Comparison of ENCODE assay signal across 9 cellular contexts in the genomic region with DNA sequence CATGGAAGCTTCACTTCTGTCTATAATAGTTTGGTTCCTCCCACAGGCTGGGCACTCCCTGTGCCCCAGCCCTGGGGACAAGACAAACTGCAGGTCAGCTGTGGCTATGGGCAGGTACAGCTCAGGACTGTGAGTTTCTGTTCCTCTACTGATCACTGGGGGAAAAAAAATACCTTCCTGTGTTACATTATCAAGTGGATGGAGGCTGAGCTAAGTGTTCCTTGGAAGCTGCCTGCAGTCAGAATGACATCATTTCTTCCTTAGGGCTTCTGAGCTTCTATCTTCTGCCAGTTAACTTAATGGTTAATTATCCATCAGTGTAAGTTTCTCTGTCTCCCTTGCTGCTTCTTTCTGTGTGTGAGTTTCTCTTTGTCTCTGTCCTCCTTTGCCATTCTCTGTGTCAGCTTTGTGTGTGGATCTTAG. TPM values are rescaled to one million over a fixed set of nuclear protein-coding genes. Genes with fewer than 3 reads are reported as not detected.
DNase-seq lines count a peak whose midpoint lies in the region; ATAC-seq and TF ChIP-seq lines count a peak whose summit lies in the region.
"Had no signal": no experiment of that assay in that cellular context is flagged by ENCODE, and none has a peak within 500 bp of the region (broad histone marks: within the 10 kb centered on the region; RNA-seq: fewer than 3 reads in every experiment).

No MANE protein-coding gene starts in this region.

- H3K27me3 Mint-ChIP-seq in naive thymus-derived CD4-positive, alpha-beta T cell: no peaks in the 10 kb centered on the region
- H3K27me3 Mint-ChIP-seq in CD14-positive monocyte (ENCODE audit: low read depth in 3 of 3): peaks cover 0 to 7% (median 1%) of the 10 kb centered on the region in 3 donors

- POLR2A ChIA-PET in naive thymus-derived CD4-positive, alpha-beta T cell (lab: Charles Lee): interaction anchor here (0.6 to 1.7 kb wide), 3 partner anchors 10 to 91 kb away, joined by 4 to 9 read pairs (median 4); a partner anchor contains a TSS

- H3K9me2 ChIP-seq in MM.1S (replicated peaks; ENCODE audit: insufficient read depth, low read length): no peaks in the 10 kb centered on the region

- peaks cover 15 to 58% (median 53%) of the 10 kb centered on the region in 7 donors for H3K4me1 Mint-ChIP-seq in naive thymus-derived CD4-positive, alpha-beta T cell
- H3K4me1 Mint-ChIP-seq in CD14-positive monocyte: peaks cover 48% of the 10 kb centered on the region

- no peaks in the 10 kb centered on the region for H3K9me3 ChIP-seq in MM.1S (replicated peaks; ENCODE audit: insufficient read depth, low read length)
- no peaks in the 10 kb centered on the region for H3K9me3 ChIP-seq in naive thymus-derived CD4-positive, alpha-beta T cell (ENCODE audit: control insufficient read depth in 2 of 3, low read length in 3 of 3)

- peak overlapping the region; percentile 0 to 94 (median 46) for H3K27ac Mint-ChIP-seq in naive thymus-derived CD4-positive, alpha-beta T cell
- peak overlapping the region in 3 of 7 donors; percentile 0 to 46 (median 38) for H3K27ac Mint-ChIP-seq in CD14-positive monocyte

- H3K4me2 ChIP-seq in MM.1S (ENCODE audit: low read depth, low read length): peak overlapping the region; percentile 55

- peak; percentile 85 for ATAC-seq in HG02588 (IDR thresholded peaks at IDR 0.05; ENCODE audit: unreplicated experiment)
- ATAC-seq in naive thymus-derived CD4-positive, alpha-beta T cell: no peak

- peak overlapping the region; percentile 38 for H2AFZ ChIP-seq in MM.1S (ENCODE audit: low read length)

- peaks cover 0 to 3% (median 0%) of the 10 kb centered on the region in 11 donors for H3K9me3 Mint-ChIP-seq in naive thymus-derived CD4-positive, alpha-beta T cell
- H3K9me3 Mint-ChIP-seq in CD14-positive monocyte: peaks cover 0 to 10% (median 0%) of the 10 kb centered on the region in 7 donors

- H3K9ac ChIP-seq in MM.1S (ENCODE audit: low read length): peak overlapping the region; percentile 23; the same call in 1 of the 2 replicates

- H3K4me1 ChIP-seq in MM.1S (ENCODE audit: low read length): peaks cover 49% of the 10 kb centered on the region
- H3K4me1 ChIP-seq in naive thymus-derived CD4-positive, alpha-beta T cell (ENCODE audit: control insufficient read depth in 2 of 2, insufficient read depth in 2 of 2, low read length in 2 of 2): peaks cover 12 to 26% of the 10 kb centered on the region in 2 donors

- intact Hi-C loops in naive thymus-derived CD4-positive, alpha-beta T cell (cut with micrococcal nuclease): no loop called here
- intact Hi-C loops in CD14-positive monocyte (cut with micrococcal nuclease): no loop called here

- no peaks in the 10 kb centered on the region for H3K27me3 ChIP-seq in MM.1S (replicated peaks; ENCODE audit: insufficient read depth, low read length)
- H3K27me3 ChIP-seq in naive thymus-derived CD4-positive, alpha-beta T cell (ENCODE audit: control insufficient read depth in 2 of 2, insufficient read depth in 2 of 2, low read length in 2 of 2): no peaks in the 10 kb centered on the region

- no peaks in the 10 kb centered on the region for H4K20me1 ChIP-seq in MM.1S (ENCODE audit: insufficient read depth, low read length)

- no peak for TF ChIP-seq CTCF in MM.1S (IDR thresholded peaks at IDR 0.05; ENCODE audit: low read length)
- no peak for TF ChIP-seq CTCF in CD14-positive monocyte (IDR thresholded peaks at IDR 0.05)

- H3F3A ChIP-seq in MM.1S (ENCODE audit: insufficient read depth, low read length): peaks cover 28% of the 10 kb centered on the region

- no peaks in the 10 kb centered on the region for H3K36me3 ChIP-seq in MM.1S (replicated peaks; ENCODE audit: insufficient read depth, low read length)
- peaks cover 0 to 14% (median 0%) of the 10 kb centered on the region in 3 experiments for H3K36me3 ChIP-seq in naive thymus-derived CD4-positive, alpha-beta T cell (ENCODE audit: control insufficient read depth in 2 of 3, insufficient read depth in 3 of 3, low read length in 3 of 3)

- DNase-seq in DMS53 (lab: John Stamatoyannopoulos, UW) (peak; percentile 7), DMS53 treated with DMSO at 0.1 percent for 48 hours (lab: John Stamatoyannopoulos, UW; ENCODE audit: unreplicated experiment) (no peak), MM.1S (peak; percentile 23), SHP77 treated with DMSO at 0.1 percent for 48 hours (lab: John Stamatoyannopoulos, UW) (no peak), CD14-positive monocyte (ENCODE audit: low spot score) (no peak), NCI-H345 treated with DMSO at 0.1 percent for 48 hours (lab: John Stamatoyannopoulos, UW; ENCODE audit: unreplicated experiment) (no peak)
- no peak for DNase-seq in naive thymus-derived CD4-positive, alpha-beta T cell

- H3K36me3 Mint-ChIP-seq in naive thymus-derived CD4-positive, alpha-beta T cell: peaks cover 0 to 19% (median 4%) of the 10 kb centered on the region in 5 donors
- H3K36me3 Mint-ChIP-seq in CD14-positive monocyte: no peaks in the 10 kb centered on the region

- H3K4me3 Mint-ChIP-seq in naive thymus-derived CD4-positive, alpha-beta T cell: peak overlapping the region in 8 of 10 donors; percentile 2 to 73 (median 57)
- H3K4me3 Mint-ChIP-seq in CD14-positive monocyte: no peak overlapping the region

- CTCF ChIA-PET in naive thymus-derived CD4-positive, alpha-beta T cell (lab: Charles Lee): interaction anchor here (1.0 to 1.5 kb wide), 2 partner anchors 18 to 95 kb away, joined by 4 to 5 read pairs; no protein-coding TSS in a partner anchor

- no peaks in the 10 kb centered on the region for H3K79me2 ChIP-seq in MM.1S (ENCODE audit: low read length)

- 0 out of 2 replicates have a peak overlapping the region, but pooled peaks have one; percentile 5 for H3K4me3 ChIP-seq in MM.1S (ENCODE audit: low read length)
- no peak overlapping the region for H3K4me3 ChIP-seq in naive thymus-derived CD4-positive, alpha-beta T cell (ENCODE audit: low read length)

- H3K27ac ChIP-seq in MM.1S (ENCODE audit: low read length): peak overlapping the region; percentile 59; the same call in 1 of the 2 replicates
- H3K27ac ChIP-seq in naive thymus-derived CD4-positive, alpha-beta T cell (ENCODE audit: low read depth, low read length): no peak overlapping the region
- H3K27ac ChIP-seq: 22Rv1 had no signal

RNA-seq across cellular contexts. Expression of a gene that starts 4.6 kb away (rescaled TPM):
- 10 to 100 TPM in 3 of 5 experiments, 1 to 10 TPM in 2; 2.9 to 25.6 (median 11.9) TPM for total RNA-seq in naive thymus-derived CD4-positive, alpha-beta T cell
- polyA plus RNA-seq in naive thymus-derived CD4-positive, alpha-beta T cell: 10 to 100 TPM in 1 of 2 donors, 1 to 10 TPM in 1; 7.6 to 15.6 TPM
- polyA plus RNA-seq in CD14-positive monocyte: 1 to 10 TPM in 1 of 2 donors, under 1 TPM in 1; 0.13 to 1.6 TPM

RNA-seq across cellular contexts. Expression of a gene that starts 10.7 kb away (rescaled TPM):
- total RNA-seq in naive thymus-derived CD4-positive, alpha-beta T cell: 10 to 100 TPM; 11.6 to 35.8 (median 21.1) TPM
- polyA plus RNA-seq in naive thymus-derived CD4-positive, alpha-beta T cell: 10 to 100 TPM; 24.8 to 35.4 TPM
- 10 to 100 TPM; 18.6 to 19.1 TPM for polyA plus RNA-seq in CD14-positive monocyte

Comparison
In these comparisons a context has a peak if more than half of its experiments do, and no peak if none do; other contexts are left out.
1. DNase-seq: peak in DMS53 (single experiment) and MM.1S (single experiment); none in DMS53 treated with DMSO at 0.1 percent for 48 hours (single experiment), naive thymus-derived CD4-positive, alpha-beta T cell (0 of 9), SHP77 treated with DMSO at 0.1 percent for 48 hours (single experiment), CD14-positive monocyte (single experiment) and NCI-H345 treated with DMSO at 0.1 percent for 48 hours (single experiment).
2. H3K4me3 Mint-ChIP-seq: peak in naive thymus-derived CD4-positive, alpha-beta T cell (8 of 10); none in CD14-positive monocyte (0 of 2).